8 cellular contexts compared by ENCODE assay signal in the genomic region with DNA sequence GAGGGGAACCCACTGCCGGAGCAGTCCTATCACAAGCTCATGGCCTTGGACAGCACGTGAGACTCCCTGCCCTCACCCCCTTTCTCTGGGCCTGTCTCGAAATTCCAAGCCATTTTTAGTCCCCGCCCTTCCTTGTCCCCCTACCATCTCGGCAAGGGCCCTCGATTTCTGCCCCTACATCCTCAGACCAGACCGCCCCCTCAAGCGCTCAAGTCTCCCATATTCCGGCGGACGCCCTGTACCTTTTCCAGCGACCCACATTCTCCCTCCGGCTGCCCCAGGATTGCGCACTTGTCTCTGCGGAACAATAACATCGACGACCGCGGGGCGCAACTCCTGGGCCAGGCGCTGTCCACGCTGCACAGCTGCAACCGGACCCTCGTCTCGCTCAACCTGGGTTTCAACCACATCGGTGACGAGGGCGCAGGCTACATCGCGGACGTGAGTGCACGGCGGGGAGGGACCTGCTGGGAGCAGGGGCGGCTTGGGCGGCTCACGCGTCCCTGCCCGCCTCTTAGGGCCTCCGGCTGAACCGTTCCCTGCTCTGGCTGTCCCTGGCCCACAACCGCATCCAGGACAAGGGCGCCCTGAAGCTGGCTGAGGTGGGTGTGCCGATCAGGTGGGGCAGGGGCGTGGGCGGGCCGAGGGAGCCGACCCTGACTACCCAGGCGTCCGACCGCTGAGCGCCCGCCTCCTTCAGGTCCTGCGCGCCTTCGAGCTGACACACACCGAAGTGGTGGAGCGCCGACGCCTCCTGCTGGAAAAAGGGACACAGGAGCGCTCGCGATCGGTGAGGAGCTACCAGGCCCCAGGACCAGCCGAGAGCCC. TPM values are rescaled to one million over a fixed set of nuclear protein-coding genes. Genes with fewer than 3 reads are reported as not detected.
DNase-seq lines count a peak whose midpoint lies in the region; ATAC-seq and TF ChIP-seq lines count a peak whose summit lies in the region.

No MANE protein-coding gene starts in this region.

- no peak overlapping the region for H3K9ac ChIP-seq in mesenchymal stem cell (ENCODE audit: low read length)

- H3K36me3 Mint-ChIP-seq in GM23338 (ENCODE audit: low read depth) = no peaks in the 10 kb centered on the region

- H2AFZ ChIP-seq in GM23338 (peak overlapping the region; percentile 97), mesenchymal stem cell (ENCODE audit: low read depth, low read length) (peak overlapping the region; percentile 18)

- H3K27ac ChIP-seq in GM23338 (ENCODE audit: low read depth) (no peak overlapping the region), mesenchymal stem cell (ENCODE audit: low read length, poor library complexity, severe bottlenecking) (no peak overlapping the region)

- H3K4me2 ChIP-seq in GM23338 (peak overlapping the region; percentile 96), mesenchymal stem cell (ENCODE audit: low read length, poor library complexity, severe bottlenecking) (peak overlapping the region; percentile 99)

- peak overlapping the region; percentile 70 for H3K4me3 Mint-ChIP-seq in GM23338

- no peaks in the 10 kb centered on the region for H3K79me1 ChIP-seq in mesenchymal stem cell (replicated peaks; ENCODE audit: low read length, poor library complexity, severe bottlenecking)

- H3K4me1 ChIP-seq in GM23338 (ENCODE audit: insufficient read depth) = peaks cover 13% of the 10 kb centered on the region; the same call in 1 of the 2 replicates
- H3K4me1 ChIP-seq in mesenchymal stem cell (ENCODE audit: control insufficient read depth, insufficient read depth, low read depth, low read length) = peaks cover 23% of the 10 kb centered on the region

- H2BK15ac ChIP-seq in mesenchymal stem cell (ENCODE audit: low read depth, poor library complexity, severe bottlenecking) = peak overlapping the region; percentile 15

- CTCF ChIA-PET in AG04449 (lab: Yijun Ruan, JAX) = interaction anchor here (0.6 to 12.0 kb wide), 47 partner anchors 8 to 300 kb away, joined by 3 to 678 read pairs (median 4); a partner anchor contains a TSS

- no peak overlapping the region for H3K4ac ChIP-seq in mesenchymal stem cell (ENCODE audit: low read depth in 1 of 2, low read length in 2 of 2)

- no peak overlapping the region for H3K14ac ChIP-seq in mesenchymal stem cell (ENCODE audit: low read length in 2 of 2)

- H3K4me3 ChIP-seq in AG04449 (ENCODE audit: low read depth, low read length) (peak overlapping the region; percentile 55), GM23338 (peak overlapping the region; percentile 75), mesenchymal stem cell (ENCODE audit: insufficient read depth in 1 of 2, low read depth in 1 of 2, low read length in 2 of 2) (peak overlapping the region; percentile 55 to 70)

- 4% methylated on average over 64 of the region's 64 CpGs for whole genome bisulfite sequencing in mesenchymal stem cell

- H2BK5ac ChIP-seq in mesenchymal stem cell (ENCODE audit: low read depth, low read length, poor library complexity, severe bottlenecking) = no peak overlapping the region

- no peaks in the 10 kb centered on the region for H3K9me3 ChIP-seq in mesenchymal stem cell (ENCODE audit: control insufficient read depth, low read length)

- peak overlapping the region in 1 of 2 experiments; percentile 80 for H3K23ac ChIP-seq in mesenchymal stem cell (ENCODE audit: low read length in 2 of 2)

- POLR2A ChIA-PET in AG04449 (lab: Yijun Ruan, JAX) = interaction anchor here (0.5 to 1.1 kb wide), 2 partner anchors 129 to 200 kb away, joined by 3 read pairs; a partner anchor contains a TSS

- no peaks in the 10 kb centered on the region for H3K9me2 ChIP-seq in GM23338 (ENCODE audit: insufficient read depth)

- H4K91ac ChIP-seq in mesenchymal stem cell (ENCODE audit: low read length) = no peak overlapping the region

- no peaks in the 10 kb centered on the region for H3K79me2 ChIP-seq in GM23338 (replicated peaks; ENCODE audit: insufficient read depth)

- no peaks in the 10 kb centered on the region; the same call in 1 of the 3 replicates for H3K9me3 Mint-ChIP-seq in GM23338

- peak overlapping the region; percentile 19 for H4K8ac ChIP-seq in mesenchymal stem cell (ENCODE audit: low read length)

- H2BK120ac ChIP-seq in mesenchymal stem cell (ENCODE audit: low read depth, low read length) = no peak overlapping the region

- ATAC-seq in GM23338 (peak; percentile 75), GM18502 (IDR thresholded peaks at IDR 0.05; ENCODE audit: poor library complexity, unreplicated experiment) (no peak)

- H3K27me3 Mint-ChIP-seq in GM23338 (ENCODE audit: insufficient read depth, low read depth, poor library complexity) = peaks cover 81% of the 10 kb centered on the region

- H2BK12ac ChIP-seq in mesenchymal stem cell (ENCODE audit: low read length in 2 of 2) = peak overlapping the region in 1 of 2 experiments; percentile 49

- no peak overlapping the region for H3K18ac ChIP-seq in mesenchymal stem cell (ENCODE audit: low read depth in 1 of 2, low read length in 2 of 2)

- peaks cover 9% of the 10 kb centered on the region; the same call in 1 of the 2 replicates for H3F3A ChIP-seq in GM23338 (replicated peaks; ENCODE audit: low read depth)

- H2AK5ac ChIP-seq in mesenchymal stem cell (ENCODE audit: low read length, severe bottlenecking) = no peak overlapping the region

- no peak for DNase-seq in AG04449 (ENCODE audit: low read depth, low spot score)
- peak; percentile 97 for DNase-seq in GM23338 (ENCODE audit: low spot score)
- DNase-seq in NCI-H226 = peak; percentile 60
- peak; percentile 67 for DNase-seq in activated CD4-positive, alpha-beta T cell treated with anti-CD3 and anti-CD28 coated beads, Interleukin-2, amount 50 U/mL, for 1 hour
- DNase-seq in ecto neural progenitor cell (ENCODE audit: low spot score) = peak; percentile 90
- peak; percentile 80 for DNase-seq in mesenchymal stem cell
- peak; percentile 54 for DNase-seq in stimulated activated CD8-positive, alpha-beta memory T cell treated with anti-CD3 and anti-CD28 coated beads, Interleukin-4, amount 100 ng/mL, for 24 hours (ENCODE audit: low read depth)

- peaks cover 31% of the 10 kb centered on the region for H3K4me1 Mint-ChIP-seq in GM23338

- H3K27me3 ChIP-seq in GM23338 (ENCODE audit: insufficient read depth) = peaks cover 89% of the 10 kb centered on the region
- H3K27me3 ChIP-seq in mesenchymal stem cell (ENCODE audit: control insufficient read depth in 1 of 2, insufficient read depth in 1 of 2, low read length in 2 of 2) = peaks cover 68 to 77% of the 10 kb centered on the region in 2 experiments

- peak; percentile 94 for TF ChIP-seq CTCF in AG04449 (IDR thresholded peaks at IDR 0.05; ENCODE audit: insufficient read depth, low read length, missing control alignments)
- peak; percentile 62 to 97 for TF ChIP-seq CTCF in GM23338 (conservative IDR thresholded peaks at IDR 0.05; ENCODE audit: low read depth in 2 of 2)

- H3K36me3 ChIP-seq in GM23338 (ENCODE audit: insufficient read depth) (no peaks in the 10 kb centered on the region), mesenchymal stem cell (ENCODE audit: control insufficient read depth in 1 of 2, insufficient read depth in 2 of 2, low read depth in 1 of 2, low read length in 2 of 2) (no peaks in the 10 kb centered on the region)

- H3K27ac Mint-ChIP-seq in GM23338 = no peak overlapping the region

- no peaks in the 10 kb centered on the region for H4K20me1 ChIP-seq in GM23338 (replicated peaks; ENCODE audit: insufficient read depth)

TF ChIP-seq in GM23338, 12 proteins besides CTCF, POLR2A, EP300 and RAD21:
- TF ChIP-seq EZH2phosphoT487 (IDR thresholded peaks at IDR 0.05; ENCODE audit: unreplicated experiment) (peak; percentile 72), JUNB (IDR thresholded peaks at IDR 0.05; ENCODE audit: unreplicated experiment) (peak; percentile 45)
- TF ChIP-seq, protein P1, sequence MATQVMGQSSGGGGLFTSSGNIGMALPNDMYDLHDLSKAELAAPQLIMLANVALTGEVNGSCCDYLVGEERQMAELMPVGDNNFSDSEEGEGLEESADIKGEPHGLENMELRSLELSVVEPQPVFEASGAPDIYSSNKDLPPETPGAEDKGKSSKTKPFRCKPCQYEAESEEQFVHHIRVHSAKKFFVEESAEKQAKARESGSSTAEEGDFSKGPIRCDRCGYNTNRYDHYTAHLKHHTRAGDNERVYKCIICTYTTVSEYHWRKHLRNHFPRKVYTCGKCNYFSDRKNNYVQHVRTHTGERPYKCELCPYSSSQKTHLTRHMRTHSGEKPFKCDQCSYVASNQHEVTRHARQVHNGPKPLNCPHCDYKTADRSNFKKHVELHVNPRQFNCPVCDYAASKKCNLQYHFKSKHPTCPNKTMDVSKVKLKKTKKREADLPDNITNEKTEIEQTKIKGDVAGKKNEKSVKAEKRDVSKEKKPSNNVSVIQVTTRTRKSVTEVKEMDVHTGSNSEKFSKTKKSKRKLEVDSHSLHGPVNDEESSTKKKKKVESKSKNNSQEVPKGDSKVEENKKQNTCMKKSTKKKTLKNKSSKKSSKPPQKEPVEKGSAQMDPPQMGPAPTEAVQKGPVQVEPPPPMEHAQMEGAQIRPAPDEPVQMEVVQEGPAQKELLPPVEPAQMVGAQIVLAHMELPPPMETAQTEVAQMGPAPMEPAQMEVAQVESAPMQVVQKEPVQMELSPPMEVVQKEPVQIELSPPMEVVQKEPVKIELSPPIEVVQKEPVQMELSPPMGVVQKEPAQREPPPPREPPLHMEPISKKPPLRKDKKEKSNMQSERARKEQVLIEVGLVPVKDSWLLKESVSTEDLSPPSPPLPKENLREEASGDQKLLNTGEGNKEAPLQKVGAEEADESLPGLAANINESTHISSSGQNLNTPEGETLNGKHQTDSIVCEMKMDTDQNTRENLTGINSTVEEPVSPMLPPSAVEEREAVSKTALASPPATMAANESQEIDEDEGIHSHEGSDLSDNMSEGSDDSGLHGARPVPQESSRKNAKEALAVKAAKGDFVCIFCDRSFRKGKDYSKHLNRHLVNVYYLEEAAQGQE (IDR thresholded peaks at IDR 0.05; ENCODE audit: unreplicated experiment) = no peak

RNA-seq across cellular contexts. Expression of a gene that starts 7.0 kb away (rescaled TPM):
- total RNA-seq in GM23338 (2014; rRNA removed; shearing (Covaris generic)) = not detected in 2 replicates
- polyA plus RNA-seq in GM23338 (2016; fragmentation: Nextera tagmentation; extraction: Ambion mirVana) = 0.24 and 0.31 TPM in 2 replicates
- polyA plus RNA-seq in mesenchymal stem cell (2013, experiment 1 of 2) = 0.03 TPM
- polyA plus RNA-seq in mesenchymal stem cell (2013, experiment 2 of 2) = 0.05 TPM

RNA-seq across cellular contexts. Expression of a gene that starts 33.9 kb away (rescaled TPM):
- total RNA-seq in GM23338 (2014; rRNA removed; shearing (Covaris generic)) = 0.28 and 0.47 TPM in 2 replicates
- polyA plus RNA-seq in GM23338 (2016; fragmentation: Nextera tagmentation; extraction: Ambion mirVana) = 0.10 and 0.47 TPM in 2 replicates
- 20.5 TPM for polyA plus RNA-seq in mesenchymal stem cell (2013, experiment 1 of 2)
- 20.1 TPM for polyA plus RNA-seq in mesenchymal stem cell (2013, experiment 2 of 2)
